In the genomic region with DNA sequence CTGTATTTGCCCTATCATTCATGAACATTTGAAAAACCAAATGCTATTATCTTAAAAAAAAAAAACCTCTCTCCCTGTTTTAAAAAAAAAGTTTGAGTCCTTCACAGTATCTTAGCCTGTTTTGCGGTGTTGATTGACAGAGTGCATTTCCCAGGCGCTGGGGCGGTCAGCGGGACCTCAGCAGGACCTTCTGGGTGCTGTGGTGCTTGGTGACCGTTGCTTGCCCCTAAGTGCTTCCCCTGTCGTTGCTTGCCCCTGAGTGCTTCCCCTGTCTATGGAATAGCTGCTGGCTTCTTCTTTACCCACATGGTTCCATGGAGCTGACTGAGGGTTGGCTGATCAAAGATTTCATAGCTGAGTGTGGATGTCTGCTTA, we compare ENCODE assay signal across 15 cellular contexts. TPM values are rescaled to one million over a fixed set of nuclear protein-coding genes. Genes with fewer than 3 reads are reported as not detected.
DNase-seq lines count a peak whose midpoint lies in the region; ATAC-seq, FAIRE-seq and TF ChIP-seq lines count a peak whose summit lies in the region.
"Had no signal": no experiment of that assay in that cellular context is flagged by ENCODE, and none has a peak within 500 bp of the region (broad histone marks: within the 10 kb centered on the region; RNA-seq: fewer than 3 reads in every experiment).

No MANE protein-coding gene starts in this region.

- H3K9ac ChIP-seq in K562 (ENCODE audit: insufficient read depth in 1 of 2, low read depth in 2 of 2, low read length in 2 of 2) (no peak overlapping the region), neural progenitor cell (no peak overlapping the region)

- H3F3A ChIP-seq in neural progenitor cell (ENCODE audit: low read depth) = no peaks in the 10 kb centered on the region

- peaks cover 3% of the 10 kb centered on the region for H3K9me1 ChIP-seq in K562 (ENCODE audit: control insufficient read depth, insufficient read depth, low read length)

- H3K4me1 ChIP-seq in K562 (replicated peaks in 1 of 2; ENCODE audit: control insufficient read depth in 2 of 2, insufficient read depth in 2 of 2, low read length in 2 of 2) (no peaks in the 10 kb centered on the region; a peak in 1 of 5 replicates), neural progenitor cell (no peaks in the 10 kb centered on the region)

- H3K27me3 Mint-ChIP-seq in neural progenitor cell (ENCODE audit: insufficient read depth, low read depth) = peaks cover 4% of the 10 kb centered on the region

- TF ChIP-seq POLR2A in K562 (conservative IDR thresholded peaks at IDR 0.05) = no peak

- WGBS in K562 (ENCODE audit: insufficient coverage, low coverage, missing lambda C conversion rate) = 3% methylated on average over 6 of the region's 6 CpGs

- FAIRE-seq in K562 (lab: Jason Lieb, UNC) = no peak
- FAIRE-seq: HTR-8/SVneo had no signal

- H2AFZ ChIP-seq in K562 (ENCODE audit: low read depth, low read length) (no peak overlapping the region), neural progenitor cell (replicated peaks) (peak overlapping the region; percentile 52)

- TF ChIP-seq CTCF in K562 (IDR thresholded peaks at IDR 0.05 in 2 of 3, conservative IDR thresholded peaks at IDR 0.05 in 1 of 3; ENCODE audit: insufficient read depth in 2 of 3, low read depth in 1 of 3, low read length in 3 of 3) (no peak), neural progenitor cell (IDR thresholded peaks at IDR 0.05) (no peak)

- POLR2A ChIA-PET in K562 (lab: Yijun Ruan, JAX) = interaction anchor here (1.2 to 1.7 kb wide), 3 partner anchors 10 to 15 kb away, joined by 3 to 5 read pairs (median 4); no protein-coding TSS in a partner anchor

- H3K9me3 Mint-ChIP-seq in neural progenitor cell = no peaks in the 10 kb centered on the region

- DNase-seq in NCI-H748 (lab: John Stamatoyannopoulos, UW; ENCODE audit: unreplicated experiment) = peak; percentile 33
- DNase-seq in NCI-H748 treated with DMSO at 0.1 percent for 48 hours (lab: John Stamatoyannopoulos, UW) = no peak
- DNase-seq in MV-4-11 (lab: John Stamatoyannopoulos, UW) = peak; percentile 47
- peak in 1 of 4 experiments; percentile 7 for DNase-seq in K562 (ENCODE audit: extremely low read depth in 1 of 4, low spot score in 3 of 4)
- DNase-seq in neural progenitor cell (ENCODE audit: low spot score) = no peak
- no peak for DNase-seq in NCI-H2196 (lab: John Stamatoyannopoulos, UW; ENCODE audit: unreplicated experiment)
- DNase-seq in COR-L47 (lab: John Stamatoyannopoulos, UW) = no peak
- DNase-seq: H7, NCI-H146, NCI-H446 had no signal

- intact Hi-C loops in K562 (cut with micrococcal nuclease) = no loop called here

- no peaks in the 10 kb centered on the region for H3K79me2 ChIP-seq in K562 (ENCODE audit: control insufficient read depth, insufficient read depth, low read length)
- no peaks in the 10 kb centered on the region for H3K79me2 ChIP-seq in neural progenitor cell (ENCODE audit: low read depth)

- peaks cover 3% of the 10 kb centered on the region for H3K4me1 Mint-ChIP-seq in neural progenitor cell

- in situ Hi-C loops in K562 (cut with MboI) = no loop called here

- H3K36me3 ChIP-seq in K562 (ENCODE audit: control insufficient read depth, insufficient read depth, low read length) = no peaks in the 10 kb centered on the region
- no peaks in the 10 kb centered on the region for H3K36me3 ChIP-seq in neural progenitor cell

- no peak for TF ChIP-seq EP300 in K562 (IDR thresholded peaks at IDR 0.05; ENCODE audit: low read length)

- CTCF ChIA-PET in K562 (lab: Yijun Ruan, JAX; ENCODE audit: low intra/inter-chr PET ratio) = no interaction called here

- H3K4me2 ChIP-seq in K562 (ENCODE audit: insufficient read depth, low read length) (no peak overlapping the region), neural progenitor cell (no peak overlapping the region)

- no peaks in the 10 kb centered on the region for H3K9me3 ChIP-seq in K562 (replicated peaks; ENCODE audit: control insufficient read depth, insufficient read depth, low read depth, low read length)
- no peaks in the 10 kb centered on the region for H3K9me3 ChIP-seq in neural progenitor cell (ENCODE audit: low read depth)

- H3K27ac ChIP-seq in K562 (ENCODE audit: extremely low read depth, low read depth, low read length) = no peak overlapping the region
- no peak overlapping the region for H3K27ac ChIP-seq in neural progenitor cell
- H3K27ac ChIP-seq: C4-2B, HL-60 had no signal

- no peak overlapping the region for H3K4me3 Mint-ChIP-seq in neural progenitor cell

- peaks cover 21 to 68% of the 10 kb centered on the region in 2 experiments for H3K27me3 ChIP-seq in K562 (ENCODE audit: control insufficient read depth in 2 of 2, insufficient read depth in 2 of 2, low read length in 2 of 2)
- H3K27me3 ChIP-seq in neural progenitor cell = no peaks in the 10 kb centered on the region

- no peak overlapping the region for H3K4me3 ChIP-seq in K562
- H3K4me3 ChIP-seq in neural progenitor cell = no peak overlapping the region

- BruUV-seq in K562 (replicated peaks; lab: Mats Ljungman, UMichigan) = no TSS peak

- peak; percentile 56 for ATAC-seq in K562
- ATAC-seq: SK-N-SH treated with all-trans-retinoic acid at 6 μM for 48 hours had no signal

- no peak overlapping the region for H3K27ac Mint-ChIP-seq in neural progenitor cell

- no peaks in the 10 kb centered on the region; the same call in 1 of the 2 replicates for H4K20me1 ChIP-seq in K562 (replicated peaks; ENCODE audit: control insufficient read depth, insufficient read depth, low read length)
- no peaks in the 10 kb centered on the region for H4K20me1 ChIP-seq in neural progenitor cell (ENCODE audit: low read depth)

- no peaks in the 10 kb centered on the region for H3K36me3 Mint-ChIP-seq in neural progenitor cell

- TF ChIP-seq RAD21 in K562 (CRISPR knock-in tag; conservative IDR thresholded peaks at IDR 0.05 in 1 of 2, IDR thresholded peaks at IDR 0.05 in 1 of 2) = no peak

TF ChIP-seq in K562, 482 proteins besides CTCF, POLR2A, EP300 and RAD21 (continues in another document):
- TF ChIP-seq, protein P1, sequence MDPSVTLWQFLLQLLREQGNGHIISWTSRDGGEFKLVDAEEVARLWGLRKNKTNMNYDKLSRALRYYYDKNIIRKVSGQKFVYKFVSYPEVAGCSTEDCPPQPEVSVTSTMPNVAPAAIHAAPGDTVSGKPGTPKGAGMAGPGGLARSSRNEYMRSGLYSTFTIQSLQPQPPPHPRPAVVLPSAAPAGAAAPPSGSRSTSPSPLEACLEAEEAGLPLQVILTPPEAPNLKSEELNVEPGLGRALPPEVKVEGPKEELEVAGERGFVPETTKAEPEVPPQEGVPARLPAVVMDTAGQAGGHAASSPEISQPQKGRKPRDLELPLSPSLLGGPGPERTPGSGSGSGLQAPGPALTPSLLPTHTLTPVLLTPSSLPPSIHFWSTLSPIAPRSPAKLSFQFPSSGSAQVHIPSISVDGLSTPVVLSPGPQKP (CRISPR knock-in tag; IDR thresholded peaks at IDR 0.05) = no peak
- TF ChIP-seq ZNF584 (CRISPR knock-in tag; IDR thresholded peaks at IDR 0.05; ENCODE audit: low read depth) = no peak
- no peak for TF ChIP-seq HDAC1 (IDR thresholded peaks at IDR 0.05)

RNA-seq across cellular contexts. Expression of a gene that starts 12.1 kb away (rescaled TPM):
- 0.16 TPM in 1 of 2 replicates, not detected in the other for total RNA-seq in K562 (2011; cell fraction: chromatin; rRNA removed; ENCODE audit: low replicate concordance)
- not detected in 2 replicates for total RNA-seq in K562 (2011; cell fraction: nucleolus; rRNA removed)
- not detected in 2 replicates for total RNA-seq in K562 (2011; cell fraction: nucleoplasm; rRNA removed)
- total RNA-seq in K562 (2014; rRNA removed) (not detected in 2 replicates), K562 (2014; rRNA removed; fragmentation: Illumina TruSeq; extraction: Trizol) (not detected in 2 replicates), K562 (2015; rRNA removed; fragmentation: Illumina TruSeq; extraction: Trizol) (not detected in 2 replicates), K562 (2021) (0.09 TPM in 1 of 2 replicates, not detected in the other), neural progenitor cell (ENCODE audit: low replicate concordance) (0.11 and 0.19 TPM in 2 replicates)
- polyA plus RNA-seq in K562 (2011; rRNA removed) (0.04 and 0.10 TPM in 2 replicates), K562 (2014; fragmentation: Illumina TruSeq; extraction: Trizol) (not detected in 2 replicates), K562 (2014; fragmentation: Nextera tagmentation; extraction: Ambion mirVana) (under 1 TPM; 0.28 to 0.31 TPM), K562 (2014; rRNA removed) (0.01 and 0.13 TPM in 2 replicates)
- polyA plus RNA-seq in K562 (2011; cell fraction: cytosol; rRNA removed) = not detected in 2 replicates
- polyA plus RNA-seq in K562 (2011; cell fraction: nucleus; rRNA removed) = 0.17 and 0.27 TPM in 2 replicates
- 1.0 and 1.5 TPM in 2 replicates for polyA plus RNA-seq in K562 (2012)
- polyA minus RNA-seq in K562 (2011; rRNA and poly(A)+ RNA removed) = not detected in 2 replicates
- 3.1 TPM in 1 of 2 replicates, not detected in the other for polyA minus RNA-seq in K562 (2011; cell fraction: cytosol; rRNA and poly(A)+ RNA removed)
- 0.40 TPM in 1 of 2 replicates, not detected in the other for polyA minus RNA-seq in K562 (2011; cell fraction: nucleus; rRNA and poly(A)+ RNA removed)
- total RNA-seq: T-helper 1 cell treated with Interleukin-12 subunit alpha and Interleukin-12 subunit beta and Interleukin-4 antibody, amounts not matched to agents 30 ng/mL and 1 ng/mL, for 36 hours had no signal

RNA-seq across cellular contexts. Expression of a gene that starts 43.8 kb away (rescaled TPM):
- 64.7 and 95.6 TPM in 2 replicates for total RNA-seq in K562 (2011; cell fraction: chromatin; rRNA removed; ENCODE audit: low replicate concordance)
- 28.3 and 33.4 TPM in 2 replicates for total RNA-seq in K562 (2011; cell fraction: nucleolus; rRNA removed)
- 40.4 and 48.9 TPM in 2 replicates for total RNA-seq in K562 (2011; cell fraction: nucleoplasm; rRNA removed)
- total RNA-seq in K562 (2014; rRNA removed) (44.0 and 46.7 TPM in 2 replicates), K562 (2014; rRNA removed; fragmentation: Illumina TruSeq; extraction: Trizol) (63.9 and 68.0 TPM in 2 replicates), K562 (2015; rRNA removed; fragmentation: Illumina TruSeq; extraction: Trizol) (55.6 and 60.0 TPM in 2 replicates), K562 (2021) (44.2 and 47.8 TPM in 2 replicates), neural progenitor cell (ENCODE audit: low replicate concordance) (28.5 and 41.9 TPM in 2 replicates)
- polyA plus RNA-seq in K562 (2011; rRNA removed) (39.2 and 51.0 TPM in 2 replicates), K562 (2014; fragmentation: Illumina TruSeq; extraction: Trizol) (53.0 and 59.4 TPM in 2 replicates), K562 (2014; fragmentation: Nextera tagmentation; extraction: Ambion mirVana) (10 to 100 TPM; 32.9 to 45.5 TPM), K562 (2014; rRNA removed) (35.4 and 42.2 TPM in 2 replicates)
- polyA plus RNA-seq in K562 (2011; cell fraction: cytosol; rRNA removed) = 12.6 and 22.4 TPM in 2 replicates
- polyA plus RNA-seq in K562 (2011; cell fraction: nucleus; rRNA removed) = 21.2 and 24.0 TPM in 2 replicates
- polyA plus RNA-seq in K562 (2012) = 17.8 and 33.3 TPM in 2 replicates
- 77.9 and 78.4 TPM in 2 replicates for polyA minus RNA-seq in K562 (2011; rRNA and poly(A)+ RNA removed)
- 27.9 and 33.6 TPM in 2 replicates for polyA minus RNA-seq in K562 (2011; cell fraction: cytosol; rRNA and poly(A)+ RNA removed)
- 20.2 and 37.8 TPM in 2 replicates for polyA minus RNA-seq in K562 (2011; cell fraction: nucleus; rRNA and poly(A)+ RNA removed)

Comparison
In these comparisons a context has a peak if more than half of its experiments do, and no peak if none do; other contexts are left out.
1. DNase-seq: peak in NCI-H748 (single experiment) and MV-4-11 (single experiment); none in NCI-H748 treated with DMSO at 0.1 percent for 48 hours (single experiment), neural progenitor cell (single experiment), NCI-H2196 (single experiment) and COR-L47 (single experiment).